In the genomic region with DNA sequence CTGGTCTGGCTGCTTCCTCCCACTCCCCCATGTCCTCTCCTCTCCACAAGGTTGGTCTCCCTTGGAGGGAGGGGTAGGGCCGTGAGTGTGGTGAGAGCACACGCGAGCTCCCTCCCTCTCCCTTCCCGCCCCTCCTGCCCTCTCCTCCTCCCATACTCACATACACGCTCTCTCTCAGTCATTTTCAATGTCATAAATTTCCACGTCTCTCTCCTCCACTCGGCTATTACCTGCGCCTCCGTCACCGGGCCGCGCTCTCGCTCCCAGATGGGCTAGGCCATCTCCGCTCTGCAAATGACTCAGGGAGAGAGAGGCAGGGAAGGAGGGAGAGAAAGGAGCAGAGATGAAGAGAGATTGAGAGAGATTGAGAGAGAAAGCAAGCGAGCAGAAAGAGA, we compare ENCODE assay signal across 16 cellular contexts. TPM values are rescaled to one million over a fixed set of nuclear protein-coding genes. Genes with fewer than 3 reads are reported as not detected.
"Had no signal": no experiment of that assay in that cellular context is flagged by ENCODE, and none has a peak within 500 bp of the region (broad histone marks: within the 10 kb centered on the region; RNA-seq: fewer than 3 reads in every experiment).

No MANE protein-coding gene starts in this region.

- H3K36me3 Mint-ChIP-seq: activated CD8-positive, alpha-beta memory T cell treated with anti-CD3 and anti-CD28 coated beads, Interleukin-2, amount 10 ng/mL, durations not matched to agents 7 days and 5 days; activated naive CD8-positive, alpha-beta T cell; immature natural killer cell had no signal

- H3K27ac ChIP-seq: right atrium auricular region, skin epidermis had no signal

- H3K4me3 ChIP-seq: lung, right atrium auricular region, skin epidermis had no signal

- DNase-seq: activated CD4-positive, alpha-beta T cell treated with anti-CD3 and anti-CD28 coated beads for 1 hour; activated CD4-positive, alpha-beta T cell treated with anti-CD3 and anti-CD28 coated beads, Interleukin-2, amount 50 U/mL, for 48 hours; activated CD8-positive, alpha-beta memory T cell treated with anti-CD3 and anti-CD28 coated beads, Interleukin-2, amount 10 ng/mL, durations not matched to agents 7 days and 5 days; activated effector memory CD4-positive, alpha-beta T cell treated with anti-CD3 and anti-CD28 coated beads, Interleukin-2, amount 50 U/mL, for 16 hours; activated T-cell treated with anti-CD3 and anti-CD28 coated beads, Interleukin-2, amount 50 U/mL, for 24 hours; endodermal cell; erythroblast; hippocampal formation; immature natural killer cell; midbrain had no signal

- H3K9me3 Mint-ChIP-seq: activated T-cell treated with anti-CD3 and anti-CD28 coated beads, Interleukin-2, amount 50 U/mL, for 24 hours; endodermal cell; immature natural killer cell had no signal

- H3K36me3 ChIP-seq: right atrium auricular region had no signal

- H3K4me3 Mint-ChIP-seq: activated CD8-positive, alpha-beta memory T cell treated with anti-CD3 and anti-CD28 coated beads, Interleukin-2, amount 10 ng/mL, durations not matched to agents 7 days and 5 days; activated naive CD8-positive, alpha-beta T cell; activated T-cell treated with anti-CD3 and anti-CD28 coated beads, Interleukin-2, amount 50 U/mL, for 24 hours; endodermal cell; immature natural killer cell had no signal

- H3K9me3 ChIP-seq: right atrium auricular region had no signal

- H3K27ac Mint-ChIP-seq: activated CD8-positive, alpha-beta memory T cell treated with anti-CD3 and anti-CD28 coated beads, Interleukin-2, amount 10 ng/mL, durations not matched to agents 7 days and 5 days; activated naive CD8-positive, alpha-beta T cell; activated T-cell treated with anti-CD3 and anti-CD28 coated beads, Interleukin-2, amount 50 U/mL, for 24 hours; endodermal cell had no signal

RNA-seq across cellular contexts. Expression of a gene that starts 36.7 kb away (rescaled TPM):
- total RNA-seq: dermis microvascular lymphatic vessel endothelial cell, right atrium auricular region, urinary bladder had no signal
- polyA plus RNA-seq: immature natural killer cell, urinary bladder had no signal
